9 cellular contexts compared by ENCODE assay signal in genomic region chr9:94139672-94140417, GRCh38. TPM values are rescaled to one million over a fixed set of nuclear protein-coding genes. Genes with fewer than 3 reads are reported as not detected.
DNase-seq lines count a peak whose midpoint lies in the region; ATAC-seq, FAIRE-seq and TF ChIP-seq lines count a peak whose summit lies in the region.
"Had no signal": no experiment of that assay in that cellular context is flagged by ENCODE, and none has a peak within 500 bp of the region (broad histone marks: within the 10 kb centered on the region; RNA-seq: fewer than 3 reads in every experiment).

No MANE protein-coding gene starts in this region.

- H3K27me3 ChIP-seq in K562 (ENCODE audit: control insufficient read depth in 2 of 2, insufficient read depth in 2 of 2, low read length in 2 of 2) (no peaks in the 10 kb centered on the region), stomach smooth muscle (ENCODE audit: control insufficient read depth in 1 of 2, insufficient read depth in 2 of 2, low read length in 2 of 2) (no peaks in the 10 kb centered on the region)

- H3K4me1 ChIP-seq in K562 (replicated peaks in 1 of 2; ENCODE audit: control insufficient read depth in 2 of 2, insufficient read depth in 2 of 2, low read length in 2 of 2): peaks cover 23 to 34% of the 10 kb centered on the region in 2 experiments
- peaks cover 25% of the 10 kb centered on the region for H3K4me1 ChIP-seq in stomach smooth muscle (ENCODE audit: control insufficient read depth, insufficient read depth, low read length)

- no peaks in the 10 kb centered on the region for H3K9me1 ChIP-seq in K562 (ENCODE audit: control insufficient read depth, insufficient read depth, low read length)

- no peak for TF ChIP-seq EP300 in K562 (IDR thresholded peaks at IDR 0.05; ENCODE audit: low read length)

- H3K9me3 ChIP-seq in K562 (replicated peaks; ENCODE audit: control insufficient read depth, insufficient read depth, low read depth, low read length) (no peaks in the 10 kb centered on the region), stomach smooth muscle (ENCODE audit: control insufficient read depth in 2 of 2, low read length in 2 of 2) (no peaks in the 10 kb centered on the region)

- no peak for TF ChIP-seq CTCF in K562 (IDR thresholded peaks at IDR 0.05 in 2 of 3, conservative IDR thresholded peaks at IDR 0.05 in 1 of 3; ENCODE audit: insufficient read depth in 2 of 3, low read depth in 1 of 3, low read length in 3 of 3)

- peak overlapping the region; percentile 54 to 62; a peak in 3 of 4 replicates for H3K9ac ChIP-seq in K562 (ENCODE audit: insufficient read depth in 1 of 2, low read depth in 2 of 2, low read length in 2 of 2)
- peak overlapping the region; percentile 52 to 66 for H3K9ac ChIP-seq in stomach smooth muscle (ENCODE audit: low read length in 2 of 2)

- WGBS in K562 (ENCODE audit: insufficient coverage, low coverage, missing lambda C conversion rate): 12% methylated on average over 12 of the region's 13 CpGs

- CTCF ChIA-PET in K562 (lab: Yijun Ruan, JAX; ENCODE audit: low intra/inter-chr PET ratio): no interaction called here

- peak; percentile 87 for FAIRE-seq in K562 (lab: Jason Lieb, UNC)

- intact Hi-C loops in K562 (cut with micrococcal nuclease): no loop called here
- intact Hi-C loops in activated T-helper 2 cell treated with anti-CD3 and anti-CD28 coated beads, Interferon-gamma antibody, Interleukin-2, Interleukin-4, amounts not matched to agents 10 μg/mL and 5 μg/mL and 100 μg/mL, durations not matched to agents 14 hours and 24 hours and 36 hours (cut with micrococcal nuclease): no loop called here

- POLR2A ChIA-PET in K562 (lab: Yijun Ruan, JAX): interaction anchor here (0.6 to 1.8 kb wide), 6 partner anchors 9 to 29 kb away, joined by 3 to 6 read pairs (median 3); no protein-coding TSS in a partner anchor

- in situ Hi-C loops in K562 (cut with MboI): no loop called here

- no peak for TF ChIP-seq RAD21 in K562 (CRISPR knock-in tag; conservative IDR thresholded peaks at IDR 0.05 in 1 of 2, IDR thresholded peaks at IDR 0.05 in 1 of 2)

- H2AFZ ChIP-seq in K562 (ENCODE audit: low read depth, low read length): peak overlapping the region; percentile 95

- H3K4me2 ChIP-seq in K562 (ENCODE audit: insufficient read depth, low read length): peak overlapping the region; percentile 51

- H3K27ac ChIP-seq in K562 (ENCODE audit: extremely low read depth, low read depth, low read length) (peak overlapping the region; percentile 62), stomach smooth muscle (ENCODE audit: low read length) (peak overlapping the region; percentile 85)

- no peak overlapping the region for H3K27ac Mint-ChIP-seq in activated T-helper 2 cell treated with anti-CD3 and anti-CD28 coated beads, Interferon-gamma antibody, Interleukin-2, Interleukin-4, amounts not matched to agents 10 μg/mL and 5 μg/mL and 100 μg/mL, durations not matched to agents 14 hours and 24 hours and 36 hours
- H3K27ac Mint-ChIP-seq: activated CD4-positive, alpha-beta memory T cell treated with anti-CD3 and anti-CD28 coated beads for 36 hours had no signal

- no peaks in the 10 kb centered on the region for H4K20me1 ChIP-seq in K562 (replicated peaks; ENCODE audit: control insufficient read depth, insufficient read depth, low read length)

- H3K79me2 ChIP-seq in K562 (ENCODE audit: control insufficient read depth, insufficient read depth, low read length): no peaks in the 10 kb centered on the region

- H3K27me3 Mint-ChIP-seq in activated T-helper 2 cell treated with anti-CD3 and anti-CD28 coated beads, Interferon-gamma antibody, Interleukin-2, Interleukin-4, amounts not matched to agents 10 μg/mL and 5 μg/mL and 100 μg/mL, durations not matched to agents 14 hours and 24 hours and 36 hours (ENCODE audit: low read depth): peaks cover 3% of the 10 kb centered on the region
- H3K27me3 Mint-ChIP-seq: activated CD4-positive, alpha-beta memory T cell treated with anti-CD3 and anti-CD28 coated beads for 36 hours had no signal

- H3K36me3 ChIP-seq in K562 (ENCODE audit: control insufficient read depth, insufficient read depth, low read length): no peaks in the 10 kb centered on the region
- no peaks in the 10 kb centered on the region for H3K36me3 ChIP-seq in stomach smooth muscle (ENCODE audit: control insufficient read depth in 2 of 2, insufficient read depth in 2 of 2, low read length in 2 of 2)

- TF ChIP-seq POLR2A in K562 (conservative IDR thresholded peaks at IDR 0.05): peak; percentile 47

- H3K36me3 Mint-ChIP-seq in activated T-helper 2 cell treated with anti-CD3 and anti-CD28 coated beads, Interferon-gamma antibody, Interleukin-2, Interleukin-4, amounts not matched to agents 10 μg/mL and 5 μg/mL and 100 μg/mL, durations not matched to agents 14 hours and 24 hours and 36 hours (ENCODE audit: low read depth): no peaks in the 10 kb centered on the region
- H3K36me3 Mint-ChIP-seq: activated CD4-positive, alpha-beta memory T cell treated with anti-CD3 and anti-CD28 coated beads for 36 hours had no signal

- peak; percentile 81 for DNase-seq in HPDE6-E6E7 (ENCODE audit: extremely low spot score)
- peak; percentile 59 to 73 (median 62) for DNase-seq in K562 (ENCODE audit: extremely low read depth in 1 of 4, low spot score in 3 of 4)
- DNase-seq in iris pigment epithelial cell (ENCODE audit: low read depth): peak; percentile 98
- no peak for DNase-seq in NCI-H774 (lab: John Stamatoyannopoulos, UW)
- DNase-seq in activated T-helper 2 cell treated with anti-CD3 and anti-CD28 coated beads, Interferon-gamma antibody, Interleukin-2, Interleukin-4, amounts not matched to agents 10 μg/mL and 5 μg/mL and 100 μg/mL, durations not matched to agents 14 hours and 24 hours and 36 hours (ENCODE audit: low spot score): no peak
- DNase-seq: activated CD4-positive, alpha-beta memory T cell treated with anti-CD3 and anti-CD28 coated beads for 36 hours had no signal

- ATAC-seq in K562: peak; percentile 68
- no peak for ATAC-seq in HG02763 (IDR thresholded peaks at IDR 0.05; ENCODE audit: unreplicated experiment)
- ATAC-seq in GM18909 (IDR thresholded peaks at IDR 0.05; ENCODE audit: poor library complexity, unreplicated experiment): no peak

- H3K4me3 ChIP-seq in K562: no peak overlapping the region
- peak overlapping the region; percentile 6 to 57 for H3K4me3 ChIP-seq in stomach smooth muscle (ENCODE audit: low read length in 2 of 2)

- peaks cover under 1% of the 10 kb centered on the region for H3K4me1 Mint-ChIP-seq in activated T-helper 2 cell treated with anti-CD3 and anti-CD28 coated beads, Interferon-gamma antibody, Interleukin-2, Interleukin-4, amounts not matched to agents 10 μg/mL and 5 μg/mL and 100 μg/mL, durations not matched to agents 14 hours and 24 hours and 36 hours (ENCODE audit: low read depth)

- no peaks in the 10 kb centered on the region for H3K9me3 Mint-ChIP-seq in activated T-helper 2 cell treated with anti-CD3 and anti-CD28 coated beads, Interferon-gamma antibody, Interleukin-2, Interleukin-4, amounts not matched to agents 10 μg/mL and 5 μg/mL and 100 μg/mL, durations not matched to agents 14 hours and 24 hours and 36 hours
- H3K9me3 Mint-ChIP-seq: activated CD4-positive, alpha-beta memory T cell treated with anti-CD3 and anti-CD28 coated beads for 36 hours had no signal

- H3K4me3 Mint-ChIP-seq in activated T-helper 2 cell treated with anti-CD3 and anti-CD28 coated beads, Interferon-gamma antibody, Interleukin-2, Interleukin-4, amounts not matched to agents 10 μg/mL and 5 μg/mL and 100 μg/mL, durations not matched to agents 14 hours and 24 hours and 36 hours (ENCODE audit: low read depth): no peak overlapping the region
- H3K4me3 Mint-ChIP-seq: activated CD4-positive, alpha-beta memory T cell treated with anti-CD3 and anti-CD28 coated beads for 36 hours had no signal

- BruUV-seq in K562 (replicated peaks; lab: Mats Ljungman, UMichigan): TSS peak; percentile 46

TF ChIP-seq in K562, 482 proteins besides CTCF, POLR2A, EP300 and RAD21 (continues in another document):
- TF ChIP-seq, protein P1, sequence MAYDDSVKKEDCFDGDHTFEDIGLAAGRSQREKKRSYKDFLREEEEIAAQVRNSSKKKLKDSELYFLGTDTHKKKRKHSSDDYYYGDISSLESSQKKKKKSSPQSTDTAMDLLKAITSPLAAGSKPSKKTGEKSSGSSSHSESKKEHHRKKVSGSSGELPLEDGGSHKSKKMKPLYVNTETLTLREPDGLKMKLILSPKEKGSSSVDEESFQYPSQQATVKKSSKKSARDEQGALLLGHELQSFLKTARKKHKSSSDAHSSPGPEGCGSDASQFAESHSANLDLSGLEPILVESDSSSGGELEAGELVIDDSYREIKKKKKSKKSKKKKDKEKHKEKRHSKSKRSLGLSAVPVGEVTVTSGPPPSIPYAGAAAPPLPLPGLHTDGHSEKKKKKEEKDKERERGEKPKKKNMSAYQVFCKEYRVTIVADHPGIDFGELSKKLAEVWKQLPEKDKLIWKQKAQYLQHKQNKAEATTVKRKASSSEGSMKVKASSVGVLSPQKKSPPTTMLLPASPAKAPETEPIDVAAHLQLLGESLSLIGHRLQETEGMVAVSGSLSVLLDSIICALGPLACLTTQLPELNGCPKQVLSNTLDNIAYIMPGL (CRISPR knock-in tag; IDR thresholded peaks at IDR 0.05): no peak
- TF ChIP-seq ATF1 (CRISPR knock-in tag; IDR thresholded peaks at IDR 0.05): no peak
- 0 out of 2 replicates have a peak, but pooled peaks have one; percentile 22 for TF ChIP-seq ATF1 (tag; IDR thresholded peaks at IDR 0.05)
- peak; percentile 48; the same call in 1 of the 2 replicates for TF ChIP-seq HDAC2 (IDR thresholded peaks at IDR 0.05)

RNA-seq across cellular contexts. Expression of gene PTPDC1, which starts 55.6 kb away (rescaled TPM):
- total RNA-seq in K562 (2011; cell fraction: chromatin; rRNA removed; ENCODE audit: low replicate concordance): 11.2 and 23.6 TPM in 2 replicates
- 5.5 and 8.2 TPM in 2 replicates for total RNA-seq in K562 (2011; cell fraction: nucleolus; rRNA removed)
- 13.6 and 23.1 TPM in 2 replicates for total RNA-seq in K562 (2011; cell fraction: nucleoplasm; rRNA removed)
- total RNA-seq in K562 (2014; rRNA removed) (4.9 and 5.3 TPM in 2 replicates), K562 (2014; rRNA removed; fragmentation: Illumina TruSeq; extraction: Trizol) (8.1 and 8.2 TPM in 2 replicates), K562 (2015; rRNA removed; fragmentation: Illumina TruSeq; extraction: Trizol) (6.7 and 6.9 TPM in 2 replicates), K562 (2021) (5.5 and 5.7 TPM in 2 replicates)
- polyA plus RNA-seq in K562 (2011; rRNA removed) (7.4 and 7.6 TPM in 2 replicates), K562 (2014; fragmentation: Illumina TruSeq; extraction: Trizol) (5.0 and 5.5 TPM in 2 replicates), K562 (2014; fragmentation: Nextera tagmentation; extraction: Ambion mirVana) (1 to 10 TPM; 1.1 to 1.9 TPM), K562 (2014; rRNA removed) (5.7 and 6.5 TPM in 2 replicates)
- 2.2 and 3.1 TPM in 2 replicates for polyA plus RNA-seq in K562 (2011; cell fraction: cytosol; rRNA removed)
- 19.0 and 20.8 TPM in 2 replicates for polyA plus RNA-seq in K562 (2011; cell fraction: nucleus; rRNA removed)
- 2.5 and 7.3 TPM in 2 replicates for polyA plus RNA-seq in K562 (2012)
- 12.1 and 12.3 TPM in 2 replicates for polyA minus RNA-seq in K562 (2011; rRNA and poly(A)+ RNA removed)
- polyA minus RNA-seq in K562 (2011; cell fraction: cytosol; rRNA and poly(A)+ RNA removed): 3.1 and 4.0 TPM in 2 replicates
- 11.8 and 17.0 TPM in 2 replicates for polyA minus RNA-seq in K562 (2011; cell fraction: nucleus; rRNA and poly(A)+ RNA removed)
- total RNA-seq in activated T-helper 2 cell treated with anti-CD3 and anti-CD28 coated beads, Interferon-gamma antibody, Interleukin-2, Interleukin-4, amounts not matched to agents 10 μg/mL and 5 μg/mL and 100 μg/mL, durations not matched to agents 14 hours and 24 hours and 36 hours: 7.1 and 7.2 TPM in 2 replicates

Comparison
In these comparisons a context has a peak if more than half of its experiments do, and no peak if none do; other contexts are left out.
1. DNase-seq: peak in HPDE6-E6E7 (single experiment), K562 (4 of 4) and iris pigment epithelial cell (single experiment); none in NCI-H774 (single experiment) and activated T-helper 2 cell treated with anti-CD3 and anti-CD28 coated beads, Interferon-gamma antibody, Interleukin-2, Interleukin-4, amounts not matched to agents 10 μg/mL and 5 μg/mL and 100 μg/mL, durations not matched to agents 14 hours and 24 hours and 36 hours (single experiment).